In the genomic region with DNA sequence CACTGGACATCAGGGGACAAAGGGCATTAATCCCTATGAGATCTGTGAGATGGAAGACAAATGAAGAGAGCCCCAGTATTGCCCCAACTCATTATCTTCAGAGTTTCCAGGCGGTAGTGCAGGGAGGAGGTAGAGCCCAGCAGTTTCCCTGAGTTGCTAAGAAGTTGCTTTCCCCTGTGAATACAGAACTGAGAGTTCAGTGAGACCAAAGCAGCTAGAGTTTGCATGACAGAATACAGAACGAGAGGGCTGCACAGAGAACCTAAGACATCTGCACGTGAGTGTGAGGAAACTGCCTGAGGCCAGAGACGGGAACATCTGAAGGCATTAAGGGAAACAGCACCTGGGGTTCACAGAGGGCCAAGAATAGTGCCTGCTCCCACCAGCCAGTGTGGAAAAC, we compare ENCODE assay signal across 13 cellular contexts. TPM values are rescaled to one million over a fixed set of nuclear protein-coding genes. Genes with fewer than 3 reads are reported as not detected.
DNase-seq lines count a peak whose midpoint lies in the region; ATAC-seq and TF ChIP-seq lines count a peak whose summit lies in the region.
"Had no signal": no experiment of that assay in that cellular context is flagged by ENCODE, and none has a peak within 500 bp of the region (broad histone marks: within the 10 kb centered on the region; RNA-seq: fewer than 3 reads in every experiment).

No MANE protein-coding gene starts in this region.

- H3K4me1 Mint-ChIP-seq in activated CD4-positive, alpha-beta T cell treated with anti-CD3 and anti-CD28 coated beads, Interleukin-2, amount 10 ng/mL, durations not matched to agents 24 days and 14 days, result peaks cover 12% of the 10 kb centered on the region
- no peaks in the 10 kb centered on the region for H3K4me1 Mint-ChIP-seq in activated CD4-positive, alpha-beta T cell treated with anti-CD3 and anti-CD28 coated beads, Interleukin-2, amount 10 ng/mL, durations not matched to agents 7 days and 5 days
- no peaks in the 10 kb centered on the region for H3K4me1 Mint-ChIP-seq in Caco-2 (ENCODE audit: low read depth, unreplicated experiment)
- H3K4me1 Mint-ChIP-seq: activated B cell treated with CpG ODN at 0.5 μM for 24 hours, naive B cell had no signal

- H3K4me1 ChIP-seq in Caco-2, result no peaks in the 10 kb centered on the region
- H3K4me1 ChIP-seq: transverse colon had no signal

- H3K9me3 ChIP-seq in Caco-2, result no peaks in the 10 kb centered on the region
- H3K9me3 ChIP-seq: transverse colon had no signal

- ATAC-seq in HG02610 (IDR thresholded peaks at IDR 0.05; ENCODE audit: unreplicated experiment), result peak; percentile 98
- ATAC-seq in HG03520 (IDR thresholded peaks at IDR 0.05; ENCODE audit: unreplicated experiment), result peak; percentile 92

- CTCF ChIA-PET in activated CD4-positive, alpha-beta T cell treated with anti-CD3 and anti-CD28 coated beads, Interleukin-2, amount 10 ng/mL, durations not matched to agents 7 days and 5 days (lab: Charles Lee), result no interaction called here
- CTCF ChIA-PET in Caco-2 (lab: Charles Lee), result no interaction called here

- intact Hi-C loops in activated CD4-positive, alpha-beta T cell treated with anti-CD3 and anti-CD28 coated beads, Interleukin-2, amount 10 ng/mL, durations not matched to agents 24 days and 14 days (cut with micrococcal nuclease), result no loop called here
- intact Hi-C loops in Caco-2 (cut with micrococcal nuclease; ENCODE audit: unreplicated experiment), result no loop called here

- no peak overlapping the region for H3K4me3 Mint-ChIP-seq in activated CD4-positive, alpha-beta T cell treated with anti-CD3 and anti-CD28 coated beads, Interleukin-2, amount 10 ng/mL, durations not matched to agents 24 days and 14 days
- H3K4me3 Mint-ChIP-seq in activated CD4-positive, alpha-beta T cell treated with anti-CD3 and anti-CD28 coated beads, Interleukin-2, amount 10 ng/mL, durations not matched to agents 7 days and 5 days, result no peak overlapping the region
- no peak overlapping the region for H3K4me3 Mint-ChIP-seq in Caco-2 (ENCODE audit: unreplicated experiment)
- H3K4me3 Mint-ChIP-seq: activated B cell treated with CpG ODN at 0.5 μM for 24 hours, naive B cell had no signal

- no peaks in the 10 kb centered on the region for H3K36me3 Mint-ChIP-seq in activated CD4-positive, alpha-beta T cell treated with anti-CD3 and anti-CD28 coated beads, Interleukin-2, amount 10 ng/mL, durations not matched to agents 24 days and 14 days (ENCODE audit: low read depth)
- H3K36me3 Mint-ChIP-seq in activated CD4-positive, alpha-beta T cell treated with anti-CD3 and anti-CD28 coated beads, Interleukin-2, amount 10 ng/mL, durations not matched to agents 7 days and 5 days (ENCODE audit: low read depth), result peaks cover 2% of the 10 kb centered on the region
- H3K36me3 Mint-ChIP-seq in Caco-2 (ENCODE audit: insufficient read depth, unreplicated experiment), result no peaks in the 10 kb centered on the region
- H3K36me3 Mint-ChIP-seq: naive B cell had no signal

- no peaks in the 10 kb centered on the region for H3K27me3 Mint-ChIP-seq in activated CD4-positive, alpha-beta T cell treated with anti-CD3 and anti-CD28 coated beads, Interleukin-2, amount 10 ng/mL, durations not matched to agents 24 days and 14 days
- peaks cover 2% of the 10 kb centered on the region for H3K27me3 Mint-ChIP-seq in activated CD4-positive, alpha-beta T cell treated with anti-CD3 and anti-CD28 coated beads, Interleukin-2, amount 10 ng/mL, durations not matched to agents 7 days and 5 days
- peaks cover 11% of the 10 kb centered on the region for H3K27me3 Mint-ChIP-seq in Caco-2 (ENCODE audit: insufficient read depth, unreplicated experiment)

- H3K27me3 ChIP-seq in Caco-2 (replicated peaks; ENCODE audit: control insufficient read depth, insufficient read depth, low read length), result no peaks in the 10 kb centered on the region
- H3K27me3 ChIP-seq: transverse colon had no signal

- DNase-seq in activated CD4-positive, alpha-beta T cell treated with anti-CD3 and anti-CD28 coated beads, Interleukin-2, amount 10 ng/mL, durations not matched to agents 24 days and 14 days, result no peak
- no peak for DNase-seq in activated CD4-positive, alpha-beta T cell treated with anti-CD3 and anti-CD28 coated beads, Interleukin-2, amount 10 ng/mL, durations not matched to agents 7 days and 5 days
- DNase-seq in Caco-2 (no peak), middle frontal gyrus (ENCODE audit: extremely low spot score, low spot score) (no peak), SHP77 treated with DMSO at 0.1 percent for 48 hours (lab: John Stamatoyannopoulos, UW) (no peak), D341Med (ENCODE audit: low spot score) (no peak)
- DNase-seq: activated B cell treated with CpG ODN at 0.5 μM for 24 hours; GF-D8; naive B cell; NK-92 treated with Interleukin-12 subunit alpha and Interleukin-12 subunit beta, amount 100 ng/mL, for 24 hours; transverse colon had no signal

- peaks cover 4% of the 10 kb centered on the region for H3K9me3 Mint-ChIP-seq in activated CD4-positive, alpha-beta T cell treated with anti-CD3 and anti-CD28 coated beads, Interleukin-2, amount 10 ng/mL, durations not matched to agents 24 days and 14 days
- peaks cover 2% of the 10 kb centered on the region for H3K9me3 Mint-ChIP-seq in activated CD4-positive, alpha-beta T cell treated with anti-CD3 and anti-CD28 coated beads, Interleukin-2, amount 10 ng/mL, durations not matched to agents 7 days and 5 days
- no peaks in the 10 kb centered on the region for H3K9me3 Mint-ChIP-seq in Caco-2 (ENCODE audit: unreplicated experiment)
- H3K9me3 Mint-ChIP-seq: activated B cell treated with CpG ODN at 0.5 μM for 24 hours had no signal

- BruUV-seq in Caco-2 (replicated peaks; lab: Mats Ljungman, UMichigan), result no TSS peak

- no peak overlapping the region for H3K4me3 ChIP-seq in Caco-2 (ENCODE audit: low read depth, low read length)
- H3K4me3 ChIP-seq: transverse colon had no signal

- H3K27ac Mint-ChIP-seq in activated CD4-positive, alpha-beta T cell treated with anti-CD3 and anti-CD28 coated beads, Interleukin-2, amount 10 ng/mL, durations not matched to agents 24 days and 14 days, result peak overlapping the region; percentile 34
- H3K27ac Mint-ChIP-seq in activated CD4-positive, alpha-beta T cell treated with anti-CD3 and anti-CD28 coated beads, Interleukin-2, amount 10 ng/mL, durations not matched to agents 7 days and 5 days, result no peak overlapping the region
- no peak overlapping the region for H3K27ac Mint-ChIP-seq in Caco-2 (ENCODE audit: unreplicated experiment)
- H3K27ac Mint-ChIP-seq: activated B cell treated with CpG ODN at 0.5 μM for 24 hours, naive B cell had no signal

- TF ChIP-seq CTCF in Caco-2 (IDR thresholded peaks at IDR 0.05; ENCODE audit: insufficient read depth in 1 of 2, low read depth in 1 of 2, low read length in 1 of 2, severe bottlenecking in 1 of 2, unreplicated experiment in 1 of 2), result no peak

- no peaks in the 10 kb centered on the region for H3K36me3 ChIP-seq in Caco-2 (ENCODE audit: control insufficient read depth, insufficient read depth, low read length)
- H3K36me3 ChIP-seq: transverse colon had no signal

- POLR2A ChIA-PET in activated CD4-positive, alpha-beta T cell treated with anti-CD3 and anti-CD28 coated beads, Interleukin-2, amount 10 ng/mL, durations not matched to agents 7 days and 5 days (lab: Charles Lee), result no interaction called here
- POLR2A ChIA-PET in Caco-2 (lab: Charles Lee), result no interaction called here

RNA-seq across cellular contexts. Expression of gene PGAP1, which starts 18.1 kb away (rescaled TPM):
- total RNA-seq in activated CD4-positive, alpha-beta T cell treated with anti-CD3 and anti-CD28 coated beads, Interleukin-2, amount 10 ng/mL, durations not matched to agents 24 days and 14 days, result 22.6 and 27.1 TPM in 2 replicates
- 10 to 100 TPM; 39.0 to 42.0 TPM for total RNA-seq in activated CD4-positive, alpha-beta T cell treated with anti-CD3 and anti-CD28 coated beads, Interleukin-2, amount 10 ng/mL, durations not matched to agents 7 days and 5 days
- total RNA-seq in Caco-2 (2022), result 5.6 and 6.4 TPM in 2 replicates
